1 cellular context compared by ENCODE assay signal in the genomic region with DNA sequence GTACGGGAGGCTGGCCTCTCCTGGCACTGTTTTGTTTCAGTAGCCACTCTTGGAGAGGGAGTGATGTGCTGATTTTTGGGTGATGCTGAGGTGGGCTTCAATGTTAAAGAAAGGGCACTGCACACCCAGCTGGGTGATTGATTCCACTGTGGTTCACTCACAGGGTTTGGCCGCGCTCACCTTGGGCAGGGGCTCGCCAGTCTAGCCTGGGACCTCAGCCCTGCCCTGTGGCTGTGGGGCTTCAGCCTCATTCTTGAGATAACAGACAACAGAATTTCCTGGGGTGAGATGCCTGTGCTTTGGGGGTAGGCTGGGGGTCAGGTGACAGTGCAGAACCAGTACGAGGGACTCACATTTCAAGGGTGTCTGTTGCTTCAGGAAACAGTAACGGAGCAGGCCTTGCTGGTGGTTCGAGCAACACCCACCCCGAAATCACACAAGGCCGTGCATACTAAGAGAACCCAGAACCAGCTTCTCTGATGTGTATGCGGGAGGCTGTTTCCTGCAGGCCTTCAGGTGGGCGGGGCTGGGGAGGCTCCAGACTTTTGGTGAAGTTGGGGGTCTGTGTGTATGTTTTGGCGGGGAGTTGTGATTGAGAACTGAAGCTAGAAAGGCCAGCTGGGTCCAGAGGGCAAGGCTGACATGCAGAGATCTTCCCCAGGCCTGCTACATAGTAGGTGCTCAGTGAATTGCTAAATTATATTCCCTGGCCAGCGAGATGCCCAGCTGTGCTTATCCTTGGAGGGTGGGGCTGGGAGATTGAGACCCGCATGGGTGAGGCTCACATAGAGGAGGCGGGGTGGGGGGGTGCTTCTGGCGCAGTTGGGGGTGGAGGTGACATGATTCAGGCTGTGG.
TF ChIP-seq lines count a peak whose summit lies in the region.

No MANE protein-coding gene starts in this region.

TF ChIP-seq in HepG2, 621 proteins besides CTCF, POLR2A, EP300 and RAD21 (continues in another document):
- peak; percentile 28; the same call in 1 of the 2 replicates for TF ChIP-seq ZNF687 (CRISPR knock-in tag; IDR thresholded peaks at IDR 0.05)
- TF ChIP-seq, protein P1, sequence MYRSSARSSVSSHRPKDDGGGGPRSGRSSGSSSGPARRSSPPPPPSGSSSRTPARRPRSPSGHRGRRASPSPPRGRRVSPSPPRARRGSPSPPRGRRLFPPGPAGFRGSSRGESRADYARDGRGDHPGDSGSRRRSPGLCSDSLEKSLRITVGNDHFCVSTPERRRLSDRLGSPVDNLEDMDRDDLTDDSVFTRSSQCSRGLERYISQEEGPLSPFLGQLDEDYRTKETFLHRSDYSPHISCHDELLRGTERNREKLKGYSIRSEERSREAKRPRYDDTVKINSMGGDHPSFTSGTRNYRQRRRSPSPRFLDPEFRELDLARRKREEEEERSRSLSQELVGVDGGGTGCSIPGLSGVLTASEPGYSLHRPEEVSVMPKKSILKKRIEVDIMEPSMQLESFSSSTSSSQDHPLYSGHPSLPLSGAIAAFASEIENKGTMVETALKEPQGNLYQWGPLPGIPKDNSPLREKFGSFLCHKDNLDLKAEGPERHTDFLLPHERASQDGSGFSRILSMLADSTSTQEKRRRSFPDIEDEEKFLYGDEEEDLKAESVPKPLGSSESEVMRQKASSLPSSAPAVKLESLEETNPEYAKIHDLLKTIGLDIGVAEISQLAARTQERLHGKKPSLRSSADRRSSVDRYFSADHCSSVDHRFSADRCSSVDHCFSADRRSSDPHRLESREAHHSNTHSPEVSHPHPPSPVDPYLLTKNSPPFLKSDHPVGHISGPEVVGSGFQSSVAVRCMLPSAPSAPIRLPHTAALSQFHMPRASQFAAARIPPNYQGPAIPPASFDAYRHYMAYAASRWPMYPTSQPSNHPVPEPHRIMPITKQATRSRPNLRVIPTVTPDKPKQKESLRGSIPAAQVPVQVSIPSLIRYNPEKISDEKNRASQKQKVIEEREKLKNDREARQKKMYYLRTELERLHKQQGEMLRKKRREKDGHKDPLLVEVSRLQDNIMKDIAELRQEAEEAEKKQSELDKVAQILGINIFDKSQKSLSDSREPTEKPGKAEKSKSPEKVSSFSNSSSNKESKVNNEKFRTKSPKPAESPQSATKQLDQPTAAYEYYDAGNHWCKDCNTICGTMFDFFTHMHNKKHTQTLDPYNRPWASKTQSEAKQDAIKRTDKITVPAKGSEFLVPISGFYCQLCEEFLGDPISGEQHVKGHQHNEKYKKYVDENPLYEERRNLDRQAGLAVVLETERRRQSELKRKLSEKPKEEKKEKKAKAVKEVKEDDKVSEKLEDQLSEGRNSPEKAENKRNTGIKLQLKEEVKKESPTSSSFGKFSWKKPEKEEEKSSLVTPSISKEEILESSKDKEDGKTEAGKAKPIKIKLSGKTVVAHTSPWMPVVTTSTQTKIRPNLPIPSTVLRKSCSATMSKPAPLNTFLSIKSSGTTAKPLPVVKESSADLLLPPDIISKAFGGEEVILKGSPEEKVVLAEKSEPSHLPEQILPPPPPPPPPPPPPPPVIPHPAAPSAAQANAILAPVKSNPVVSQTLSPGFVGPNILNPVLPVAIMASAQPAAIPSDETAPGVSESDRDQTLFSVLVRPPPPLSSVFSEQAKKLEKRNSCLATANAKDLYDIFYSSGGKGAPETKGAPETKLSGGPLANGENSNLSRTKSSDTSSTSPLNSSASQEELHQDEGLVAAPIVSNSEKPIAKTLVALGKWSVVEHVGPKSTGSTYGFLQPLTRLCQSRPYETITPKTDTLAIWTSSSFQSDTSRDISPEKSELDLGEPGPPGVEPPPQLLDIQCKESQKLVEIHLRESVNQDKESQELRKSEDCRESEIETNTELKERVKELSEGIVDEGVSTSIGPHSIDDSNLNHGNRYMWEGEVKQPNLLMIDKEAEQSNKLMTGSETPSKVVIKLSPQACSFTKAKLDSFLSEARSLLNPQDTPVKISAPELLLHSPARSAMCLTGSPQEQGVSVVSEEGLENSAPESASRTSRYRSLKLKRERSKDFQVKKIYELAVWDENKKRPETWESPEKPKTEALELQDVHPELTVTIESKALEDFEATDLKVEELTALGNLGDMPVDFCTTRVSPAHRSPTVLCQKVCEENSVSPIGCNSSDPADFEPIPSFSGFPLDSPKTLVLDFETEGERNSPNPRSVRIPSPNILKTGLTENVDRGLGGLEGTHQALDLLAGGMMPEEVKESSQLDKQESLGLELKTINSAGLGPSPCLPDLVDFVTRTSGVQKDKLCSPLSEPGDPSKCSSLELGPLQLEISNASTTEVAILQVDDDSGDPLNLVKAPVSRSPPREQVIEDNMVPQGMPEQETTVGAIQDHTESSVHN (CRISPR knock-in tag; IDR thresholded peaks at IDR 0.05) = 0 out of 2 replicates have a peak, but pooled peaks have one; percentile 15
- TF ChIP-seq EED (CRISPR knock-in tag; IDR thresholded peaks at IDR 0.05) = 0 out of 2 replicates have a peak, but pooled peaks have one; percentile 30
- peak; percentile 32; the same call in 1 of the 2 replicates for TF ChIP-seq FOXO1 (CRISPR knock-in tag; IDR thresholded peaks at IDR 0.05)
- TF ChIP-seq ZNF891 (CRISPR knock-in tag; IDR thresholded peaks at IDR 0.05) = 0 out of 2 replicates have a peak, but pooled peaks have one; percentile 42
- no peak for TF ChIP-seq ZC3H13 (CRISPR knock-in tag; IDR thresholded peaks at IDR 0.05)
- no peak for TF ChIP-seq FOXC1 (CRISPR knock-in tag; IDR thresholded peaks at IDR 0.05; ENCODE audit: borderline replicate concordance)
- no peak for TF ChIP-seq NCOA2 (CRISPR knock-in tag; IDR thresholded peaks at IDR 0.05)
- TF ChIP-seq, protein P2, sequence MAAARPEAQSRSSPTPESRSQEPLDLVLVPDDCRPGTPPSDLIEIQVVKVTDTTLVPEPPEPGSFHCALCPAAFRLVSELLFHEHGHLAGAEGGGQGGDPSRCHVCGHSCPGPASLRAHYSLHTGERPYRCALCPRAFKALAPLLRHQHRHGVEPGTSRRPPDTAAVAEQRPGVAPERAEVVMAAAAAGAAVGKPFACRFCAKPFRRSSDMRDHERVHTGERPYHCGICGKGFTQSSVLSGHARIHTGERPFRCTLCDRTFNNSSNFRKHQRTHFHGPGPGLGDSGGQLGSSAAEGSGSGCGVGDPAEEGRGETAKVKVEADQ (CRISPR knock-in tag; IDR thresholded peaks at IDR 0.05; ENCODE audit: borderline replicate concordance) = 0 out of 2 replicates have a peak, but pooled peaks have one; percentile 32
- 0 out of 2 replicates have a peak, but pooled peaks have one; percentile 50 for TF ChIP-seq ZC3H4 (CRISPR knock-in tag; IDR thresholded peaks at IDR 0.05; ENCODE audit: borderline replicate concordance)
- TF ChIP-seq ZKSCAN1 (IDR thresholded peaks at IDR 0.05; ENCODE audit: low read length) = peak; percentile 80
- 0 out of 2 replicates have a peak, but pooled peaks have one; percentile 37 for TF ChIP-seq ZBTB7B (CRISPR knock-in tag; IDR thresholded peaks at IDR 0.05)
- TF ChIP-seq, protein P3, sequence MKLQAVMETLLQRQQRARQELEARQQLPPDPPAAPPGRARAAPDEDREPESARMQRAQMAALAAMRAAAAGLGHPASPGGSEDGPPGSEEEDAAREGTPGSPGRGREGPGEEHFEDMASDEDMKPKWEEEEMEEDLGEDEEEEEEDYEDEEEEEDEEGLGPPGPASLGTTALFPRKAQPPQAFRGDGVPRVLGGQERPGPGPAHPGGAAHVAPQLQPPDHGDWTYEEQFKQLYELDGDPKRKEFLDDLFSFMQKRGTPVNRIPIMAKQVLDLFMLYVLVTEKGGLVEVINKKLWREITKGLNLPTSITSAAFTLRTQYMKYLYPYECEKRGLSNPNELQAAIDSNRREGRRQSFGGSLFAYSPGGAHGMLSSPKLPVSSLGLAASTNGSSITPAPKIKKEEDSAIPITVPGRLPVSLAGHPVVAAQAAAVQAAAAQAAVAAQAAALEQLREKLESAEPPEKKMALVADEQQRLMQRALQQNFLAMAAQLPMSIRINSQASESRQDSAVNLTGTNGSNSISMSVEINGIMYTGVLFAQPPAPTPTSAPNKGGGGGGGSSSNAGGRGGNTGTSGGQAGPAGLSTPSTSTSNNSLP (IDR thresholded peaks at IDR 0.05; ENCODE audit: low read depth, low read length) = no peak
- TF ChIP-seq THAP9 (CRISPR knock-in tag; IDR thresholded peaks at IDR 0.05; ENCODE audit: borderline replicate concordance) = peak; percentile 18; the same call in 1 of the 2 replicates
- peak; percentile 60; the same call in 1 of the 2 replicates for TF ChIP-seq NRL (CRISPR knock-in tag; IDR thresholded peaks at IDR 0.05; ENCODE audit: borderline replicate concordance)
- 0 out of 2 replicates have a peak, but pooled peaks have one; percentile 43 for TF ChIP-seq ARNTL (CRISPR knock-in tag; IDR thresholded peaks at IDR 0.05)
- TF ChIP-seq PRPF4 (IDR thresholded peaks at IDR 0.05; ENCODE audit: low read depth, low read length, poor library complexity, severe bottlenecking) = peak; percentile 41
- TF ChIP-seq DNMT3B (CRISPR knock-in tag; conservative IDR thresholded peaks at IDR 0.05) = no peak
- TF ChIP-seq, protein P4, sequence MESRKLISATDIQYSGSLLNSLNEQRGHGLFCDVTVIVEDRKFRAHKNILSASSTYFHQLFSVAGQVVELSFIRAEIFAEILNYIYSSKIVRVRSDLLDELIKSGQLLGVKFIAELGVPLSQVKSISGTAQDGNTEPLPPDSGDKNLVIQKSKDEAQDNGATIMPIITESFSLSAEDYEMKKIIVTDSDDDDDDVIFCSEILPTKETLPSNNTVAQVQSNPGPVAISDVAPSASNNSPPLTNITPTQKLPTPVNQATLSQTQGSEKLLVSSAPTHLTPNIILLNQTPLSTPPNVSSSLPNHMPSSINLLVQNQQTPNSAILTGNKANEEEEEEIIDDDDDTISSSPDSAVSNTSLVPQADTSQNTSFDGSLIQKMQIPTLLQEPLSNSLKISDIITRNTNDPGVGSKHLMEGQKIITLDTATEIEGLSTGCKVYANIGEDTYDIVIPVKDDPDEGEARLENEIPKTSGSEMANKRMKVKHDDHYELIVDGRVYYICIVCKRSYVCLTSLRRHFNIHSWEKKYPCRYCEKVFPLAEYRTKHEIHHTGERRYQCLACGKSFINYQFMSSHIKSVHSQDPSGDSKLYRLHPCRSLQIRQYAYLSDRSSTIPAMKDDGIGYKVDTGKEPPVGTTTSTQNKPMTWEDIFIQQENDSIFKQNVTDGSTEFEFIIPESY (CRISPR knock-in tag; IDR thresholded peaks at IDR 0.05) = no peak
- TF ChIP-seq ZFX (CRISPR knock-in tag; IDR thresholded peaks at IDR 0.05; ENCODE audit: low read depth) = peak; percentile 17; the same call in 1 of the 2 replicates
- 0 out of 2 replicates have a peak, but pooled peaks have one; percentile 72 for TF ChIP-seq ZNF34 (CRISPR knock-in tag; IDR thresholded peaks at IDR 0.05; ENCODE audit: borderline replicate concordance)
- TF ChIP-seq AGO2 (optimal IDR thresholded peaks at IDR 0.05; ENCODE audit: low read depth, low read length) = peak; percentile 53
- TF ChIP-seq NFE2L1 (CRISPR knock-in tag; IDR thresholded peaks at IDR 0.05; ENCODE audit: borderline replicate concordance) = no peak
- TF ChIP-seq, protein P5, sequence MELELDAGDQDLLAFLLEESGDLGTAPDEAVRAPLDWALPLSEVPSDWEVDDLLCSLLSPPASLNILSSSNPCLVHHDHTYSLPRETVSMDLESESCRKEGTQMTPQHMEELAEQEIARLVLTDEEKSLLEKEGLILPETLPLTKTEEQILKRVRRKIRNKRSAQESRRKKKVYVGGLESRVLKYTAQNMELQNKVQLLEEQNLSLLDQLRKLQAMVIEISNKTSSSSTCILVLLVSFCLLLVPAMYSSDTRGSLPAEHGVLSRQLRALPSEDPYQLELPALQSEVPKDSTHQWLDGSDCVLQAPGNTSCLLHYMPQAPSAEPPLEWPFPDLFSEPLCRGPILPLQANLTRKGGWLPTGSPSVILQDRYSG (CRISPR knock-in tag; IDR thresholded peaks at IDR 0.05) = no peak
- TF ChIP-seq ZNF839 (CRISPR knock-in tag; IDR thresholded peaks at IDR 0.05; ENCODE audit: borderline replicate concordance) = peak; percentile 49; the same call in 1 of the 2 replicates
- no peak for TF ChIP-seq NCOR1 (IDR thresholded peaks at IDR 0.05; ENCODE audit: borderline replicate concordance, low read length)
